10 cellular contexts compared by ENCODE assay signal in the genomic region with DNA sequence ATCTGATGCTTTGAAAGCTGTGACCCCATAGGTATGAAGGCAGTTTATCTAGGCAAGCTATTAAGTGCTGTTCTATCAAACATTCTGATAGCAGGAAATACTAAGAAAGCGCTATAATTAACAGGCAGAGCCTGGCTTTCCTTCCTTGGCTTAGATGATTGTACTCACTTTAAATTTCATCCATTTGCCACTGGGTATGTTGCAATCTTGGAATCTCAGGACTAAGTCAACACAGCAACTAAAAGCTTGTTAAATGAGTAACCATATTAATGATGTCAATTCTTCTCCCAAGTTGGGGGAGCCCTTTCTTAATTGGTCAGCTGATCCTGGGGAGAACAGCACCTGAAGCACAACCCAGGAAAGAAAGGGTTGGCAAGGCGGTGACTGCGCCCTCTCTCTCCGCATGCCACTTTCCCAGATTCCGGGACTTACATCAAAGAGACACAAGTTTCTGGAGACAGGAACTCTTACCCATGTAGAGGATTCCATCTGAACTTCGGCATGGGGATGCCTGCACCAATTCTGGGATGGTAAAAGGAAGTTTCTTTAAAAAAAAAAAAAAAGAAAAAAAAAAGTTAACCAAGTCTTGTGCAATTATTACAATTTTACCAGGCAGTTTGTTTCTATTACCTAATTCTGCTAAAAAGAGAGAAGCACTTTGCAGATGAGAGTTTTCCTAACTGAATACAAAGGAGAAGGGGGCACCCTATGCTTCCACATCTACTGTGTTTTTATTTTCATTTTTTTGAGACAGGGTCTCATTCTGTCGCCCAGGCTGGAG. TPM values are rescaled to one million over a fixed set of nuclear protein-coding genes. Genes with fewer than 3 reads are reported as not detected.
DNase-seq lines count a peak whose midpoint lies in the region; ATAC-seq and TF ChIP-seq lines count a peak whose summit lies in the region.
"Had no signal": no experiment of that assay in that cellular context is flagged by ENCODE, and none has a peak within 500 bp of the region (broad histone marks: within the 10 kb centered on the region; RNA-seq: fewer than 3 reads in every experiment).

No MANE protein-coding gene starts in this region.

- H3K27me3 ChIP-seq in PC-9 (ENCODE audit: insufficient read depth, low read depth) (no peaks in the 10 kb centered on the region), right cardiac atrium (ENCODE audit: control insufficient read depth, insufficient read depth) (no peaks in the 10 kb centered on the region), aorta (ENCODE audit: control insufficient read depth in 1 of 2, insufficient read depth in 2 of 2, low read length in 1 of 2) (no peaks in the 10 kb centered on the region)

- H3K4me3 ChIP-seq in PC-9 (no peak overlapping the region), right cardiac atrium (ENCODE audit: low read length) (no peak overlapping the region), aorta (ENCODE audit: low read length in 2 of 2) (no peak overlapping the region)

- ATAC-seq in Right ventricle myocardium inferior, result peak; percentile 35
- peak; percentile 14 to 39 for ATAC-seq in right cardiac atrium
- peak; percentile 79 for ATAC-seq in aorta (ENCODE audit: low FRiP score)
- no peak for ATAC-seq in GM18517 (IDR thresholded peaks at IDR 0.05; ENCODE audit: unreplicated experiment)

- BruUV-seq in PC-9 (replicated peaks; lab: Mats Ljungman, UMichigan), result no TSS peak

- no peak for TF ChIP-seq CTCF in PC-9 (conservative IDR thresholded peaks at IDR 0.05)

- DNase-seq in Right ventricle myocardium inferior (ENCODE audit: missing footprints) (no peak), cardiac septum (ENCODE audit: low spot score) (no peak), PC-9 (peak in 1 of 2 experiments; percentile 81), right cardiac atrium (no peak), aorta (no peak), posterior vena cava (ENCODE audit: low spot score) (no peak)
- no peak for DNase-seq in NK-92 treated with Interleukin-12 subunit alpha and Interleukin-12 subunit beta, amount 100 ng/mL, for 24 hours (lab: John Stamatoyannopoulos, UW)
- DNase-seq: DND-41; stimulated activated CD4-positive, alpha-beta T cell treated with anti-CD3 and anti-CD28 coated beads, Interleukin-1b, Interleukin-23, amount 100 ng/mL, for 48 hours had no signal

- H3K4me2 ChIP-seq in PC-9, result peak overlapping the region; percentile 50

- POLR2A ChIA-PET in PC-9 (lab: Charles Lee; ENCODE audit: unreplicated experiment), result no interaction called here

- intact Hi-C loops in Right ventricle myocardium inferior (cut with DNase I) (no loop called here), cardiac septum (cut with DNase I) (no loop called here), PC-9 (cut with micrococcal nuclease; ENCODE audit: unreplicated experiment) (no loop called here), right cardiac atrium (cut with DNase I) (loop anchor here in 1 of 4 donors (2.0 kb wide), 1 partner anchor 24 kb away; no protein-coding TSS in a partner anchor), aorta (cut with DNase I) (no loop called here), posterior vena cava (cut with DNase I) (no loop called here)

- no peaks in the 10 kb centered on the region for H3K9me2 ChIP-seq in PC-9 (ENCODE audit: insufficient read depth)

- 0 out of 2 replicates have a peak, but pooled peaks cover 3% of the 10 kb centered on the region for H3K79me2 ChIP-seq in PC-9 (ENCODE audit: low read depth)

- peak overlapping the region; percentile 75 for H3K27ac ChIP-seq in PC-9
- peak overlapping the region; percentile 43 for H3K27ac ChIP-seq in right cardiac atrium (ENCODE audit: low read length)
- no peak overlapping the region for H3K27ac ChIP-seq in aorta (ENCODE audit: low read depth in 1 of 2, low read length in 2 of 2)

- H3K9me3 ChIP-seq in PC-9 (ENCODE audit: insufficient read depth, low read depth) (peaks cover 3% of the 10 kb centered on the region; the same call in 1 of the 2 replicates), right cardiac atrium (ENCODE audit: control insufficient read depth, low read length) (peaks cover 1% of the 10 kb centered on the region), aorta (ENCODE audit: control insufficient read depth, low read length) (peaks cover 1% of the 10 kb centered on the region)

- no peak overlapping the region for H2AFZ ChIP-seq in PC-9

- H3K36me3 ChIP-seq in PC-9 (ENCODE audit: low read depth) (peaks cover 32% of the 10 kb centered on the region), aorta (ENCODE audit: control insufficient read depth in 1 of 2, insufficient read depth in 2 of 2, low read length in 1 of 2) (peaks cover 2 to 7% of the 10 kb centered on the region in 2 donors)

- H4K20me1 ChIP-seq in PC-9 (ENCODE audit: insufficient read depth), result no peaks in the 10 kb centered on the region

- CTCF ChIA-PET in PC-9 (lab: Charles Lee), result interaction anchor here (0.5 to 0.8 kb wide), 3 partner anchors 10 to 129 kb away, joined by 3 to 5 read pairs (median 3); no protein-coding TSS in a partner anchor

- H3K4me1 ChIP-seq in PC-9 (replicated peaks; ENCODE audit: insufficient read depth), result peaks cover 45% of the 10 kb centered on the region
- H3K4me1 ChIP-seq in right cardiac atrium (ENCODE audit: control insufficient read depth, insufficient read depth, low read length), result peaks cover 1% of the 10 kb centered on the region
- H3K4me1 ChIP-seq in aorta (ENCODE audit: control insufficient read depth in 1 of 2, insufficient read depth in 2 of 2, low read length in 2 of 2), result no peaks in the 10 kb centered on the region

- 82% methylated on average over 7 of the region's 7 CpGs for WGBS in right cardiac atrium
- WGBS in aorta, 2 donors, result 93 to 95% methylated on average over 7 of the region's 7 CpGs

- peaks cover 36% of the 10 kb centered on the region for H3F3A ChIP-seq in PC-9 (ENCODE audit: insufficient read depth, low read depth)

RNA-seq across cellular contexts. Expression of a gene that starts 54.5 kb away (rescaled TPM):
- 38.0 TPM for total RNA-seq in Right ventricle myocardium inferior
- 22.0 TPM for total RNA-seq in cardiac septum
- 7.8 and 9.2 TPM in 2 replicates for total RNA-seq in PC-9 (2021)
- total RNA-seq in right cardiac atrium, result 10 to 100 TPM; 17.6 to 31.7 (median 26.3) TPM
- 50.3 TPM for polyA plus RNA-seq in right cardiac atrium
- total RNA-seq in aorta, result 10 to 100 TPM; 24.9 to 36.0 TPM
- 1 to 10 TPM; 3.9 to 9.7 TPM for polyA plus RNA-seq in aorta
- total RNA-seq in posterior vena cava, result 10 to 100 TPM; 26.7 to 36.4 TPM

RNA-seq across cellular contexts. Expression of a gene that starts 55.0 kb away (rescaled TPM):
- total RNA-seq in Right ventricle myocardium inferior (7.1 TPM), cardiac septum (6.9 TPM), PC-9 (2021) (9.2 and 11.7 TPM in 2 replicates), right cardiac atrium (10 to 100 TPM in 2 of 4 donors, 1 to 10 TPM in 2; 8.9 to 11.4 (median 10.0) TPM), aorta (10 to 100 TPM; 17.8 to 31.0 TPM), posterior vena cava (10 to 100 TPM; 17.2 to 18.6 TPM)
- polyA plus RNA-seq in right cardiac atrium (3.3 TPM), aorta (1 to 10 TPM; 1.0 to 5.2 TPM)

Comparison
In these comparisons a context has a peak if more than half of its experiments do, and no peak if none do; other contexts are left out.
1. H3K27ac ChIP-seq: peak in PC-9 (single experiment) and right cardiac atrium (single experiment); none in aorta (0 of 2).